ENCODE assay signal across 8 cellular contexts in the genomic region with DNA sequence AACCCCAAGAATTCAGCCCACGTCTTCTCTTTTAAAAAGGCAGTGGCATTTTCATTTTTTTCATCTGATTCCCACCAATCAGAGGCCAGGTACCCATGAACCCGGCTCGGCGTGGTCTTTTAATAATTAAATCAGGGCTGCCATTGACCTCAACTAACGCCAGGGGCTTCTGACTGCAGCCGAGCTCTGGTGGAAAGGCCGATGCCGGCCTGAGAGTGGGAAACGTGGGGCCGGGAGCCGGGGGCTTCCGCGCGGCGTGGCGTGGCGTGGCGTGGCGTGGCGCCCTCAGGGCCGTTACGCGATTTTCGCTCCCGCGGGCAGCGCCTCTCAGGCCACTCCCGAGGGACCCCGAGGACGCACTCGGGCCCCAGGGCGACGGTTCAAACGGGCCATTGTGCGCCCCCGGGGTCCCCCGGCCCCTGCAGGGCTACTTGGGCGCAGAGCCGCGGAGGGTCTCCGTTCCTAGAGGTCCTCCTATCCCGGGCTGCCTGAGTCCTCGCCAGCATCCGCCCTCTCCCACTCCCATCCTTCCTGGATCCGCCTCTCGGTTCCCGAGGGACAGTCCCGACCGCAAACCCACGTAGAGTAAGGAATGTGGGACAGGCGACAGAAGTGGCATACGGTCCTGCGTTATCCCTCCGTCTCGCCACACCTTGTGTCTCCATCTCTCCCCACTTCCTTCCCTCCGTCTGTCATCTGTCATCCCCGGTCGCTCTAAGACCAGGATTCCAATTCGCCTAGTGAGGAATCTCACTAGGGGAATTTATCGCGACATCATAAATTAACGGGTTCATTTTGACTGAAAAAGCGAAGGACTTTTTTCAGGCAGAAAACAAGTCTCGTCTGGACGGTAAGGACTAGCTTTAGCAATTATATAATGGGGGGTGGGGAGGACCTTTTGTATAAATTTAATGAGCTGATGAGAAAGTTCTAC. TPM values are rescaled to one million over a fixed set of nuclear protein-coding genes. Genes with fewer than 3 reads are reported as not detected.
A peak's percentile ranks its signal among the peaks of the same experiment; 100 is the strongest.
DNase-seq lines count a peak whose midpoint lies in the region; ATAC-seq and TF ChIP-seq lines count a peak whose summit lies in the region.

No MANE protein-coding gene starts in this region.

- TF ChIP-seq POLR2A in breast epithelium (IDR thresholded peaks at IDR 0.05) = no peak

- H3K9ac ChIP-seq in iPS-20b (ENCODE audit: low read depth, low read length) = peak overlapping the region; percentile 66; the same call in 1 of the 2 replicates
- H3K9ac ChIP-seq in skeletal muscle satellite cell (ENCODE audit: low read depth, low read length) = peak overlapping the region; percentile 93

- intact Hi-C loops in breast epithelium (cut with DNase I; ENCODE audit: low total_unique reads) = no loop called here

- H3K4me3 ChIP-seq in breast epithelium (peak overlapping the region; percentile 79 to 95 (median 94)), iPS-20b (ENCODE audit: low read length) (peak overlapping the region; percentile 98), skeletal muscle satellite cell (ENCODE audit: low read length) (peak overlapping the region; percentile 91)

- peak; percentile 57 for ATAC-seq in HG02642 (IDR thresholded peaks at IDR 0.05; ENCODE audit: poor library complexity, unreplicated experiment)

- no peaks in the 10 kb centered on the region for H3K27me3 ChIP-seq in breast epithelium
- peaks cover 12% of the 10 kb centered on the region; the same call in 1 of the 2 replicates for H3K27me3 ChIP-seq in iPS-20b (ENCODE audit: insufficient read depth, low read length)
- H3K27me3 ChIP-seq in skeletal muscle satellite cell (ENCODE audit: control insufficient read depth, insufficient read depth, low read length) = no peaks in the 10 kb centered on the region

- H3K27ac ChIP-seq in breast epithelium (peak overlapping the region; percentile 93), iPS-20b (ENCODE audit: low read length) (no peak overlapping the region)

- H3K9me3 ChIP-seq in breast epithelium (no peaks in the 10 kb centered on the region), iPS-20b (ENCODE audit: insufficient read depth, low read depth, low read length) (no peaks in the 10 kb centered on the region), skeletal muscle satellite cell (replicated peaks; ENCODE audit: low read length) (no peaks in the 10 kb centered on the region)

- H3K4me1 ChIP-seq in breast epithelium (peaks cover 0 to 4% of the 10 kb centered on the region in 2 donors), iPS-20b (ENCODE audit: insufficient read depth, low read length) (peaks cover 15% of the 10 kb centered on the region), skeletal muscle satellite cell (ENCODE audit: control insufficient read depth, insufficient read depth, low read length) (peaks cover 22% of the 10 kb centered on the region)

- H3K36me3 ChIP-seq in breast epithelium (no peaks in the 10 kb centered on the region), iPS-20b (ENCODE audit: insufficient read depth, low read depth, low read length) (no peaks in the 10 kb centered on the region), skeletal muscle satellite cell (ENCODE audit: insufficient read depth, low read length) (no peaks in the 10 kb centered on the region)

- H3K4me2 ChIP-seq in skeletal muscle satellite cell (ENCODE audit: low read length) = peak overlapping the region; percentile 98

- DNase-seq in NCI-H2081 (lab: John Stamatoyannopoulos, UW) (peak; percentile 36 to 41), NCI-H2081 treated with DMSO at 0.1 percent for 48 hours (lab: John Stamatoyannopoulos, UW) (no peak), NCI-H128 (lab: John Stamatoyannopoulos, UW; ENCODE audit: unreplicated experiment) (peak; percentile 17), UCSD-AML1 (lab: John Stamatoyannopoulos, UW; ENCODE audit: unreplicated experiment) (peak; percentile 70), breast epithelium (ENCODE audit: low spot score in 2 of 2) (peak in 1 of 2 donors; percentile 45)

- peak; percentile 24 to 57 (median 56) for TF ChIP-seq CTCF in breast epithelium (IDR thresholded peaks at IDR 0.05)

RNA-seq across cellular contexts. Expression of gene TBPL1, which starts 0.9 kb away (rescaled TPM):
- 10 to 100 TPM; 10.2 to 16.4 (median 15.4) TPM for total RNA-seq in breast epithelium
- total RNA-seq in skeletal muscle satellite cell (2012; rRNA removed) = 22.3 and 30.2 TPM in 2 replicates
